In genomic region chr10:75029874-75030273, GRCh38 we compare ENCODE assay signal across 27 cellular contexts.
DNase-seq lines count a peak whose midpoint lies in the region; ATAC-seq and TF ChIP-seq lines count a peak whose summit lies in the region.
"Had no signal": no experiment of that assay in that cellular context is flagged by ENCODE, and none has a peak within 500 bp of the region (broad histone marks: within the 10 kb centered on the region; RNA-seq: fewer than 3 reads in every experiment).

No MANE protein-coding gene starts in this region.

- ATAC-seq in gastroesophageal sphincter: peak; percentile 75
- ATAC-seq in GM19455 (IDR thresholded peaks at IDR 0.05; ENCODE audit: unreplicated experiment): no peak
- ATAC-seq: HCT116, K562 had no signal

- intact Hi-C loops in activated T-helper 1 cell treated with anti-CD3 and anti-CD28 coated beads, Interleukin-12 subunit alpha, Interleukin-12 subunit beta, Interleukin-2, Interleukin-4 antibody, amounts not matched to agents 30 ng/mL and 10 ng/mL and 1 ng/mL, durations not matched to agents 14 hours and 24 hours and 36 hours (cut with micrococcal nuclease): loop anchor here (5.0 kb wide), 1 partner anchor 878 kb away; the partner anchor contains the start of genes ADK and AP3M1

- TF ChIP-seq CTCF in gastroesophageal sphincter (IDR thresholded peaks at IDR 0.05): no peak
- TF ChIP-seq CTCF in type B pancreatic cell (conservative IDR thresholded peaks at IDR 0.05): no peak

- peaks cover 11% of the 10 kb centered on the region for H3K9me3 Mint-ChIP-seq in activated T-helper 1 cell treated with anti-CD3 and anti-CD28 coated beads, Interleukin-12 subunit alpha, Interleukin-12 subunit beta, Interleukin-2, Interleukin-4 antibody, amounts not matched to agents 30 ng/mL and 10 ng/mL and 1 ng/mL, durations not matched to agents 14 hours and 24 hours and 36 hours
- no peaks in the 10 kb centered on the region for H3K9me3 Mint-ChIP-seq in type B pancreatic cell
- H3K9me3 Mint-ChIP-seq: activated naive CD4-positive, alpha-beta T cell treated with anti-CD3 and anti-CD28 coated beads, Interleukin-2, amount 50 U/mL, for 24 hours; nephron progenitor cell had no signal

- H3K27me3 ChIP-seq in gastroesophageal sphincter: no peaks in the 10 kb centered on the region
- H3K27me3 ChIP-seq: ascending aorta, MG63, thyroid gland had no signal

- no peak for DNase-seq in activated T-helper 1 cell treated with anti-CD3 and anti-CD28 coated beads, Interleukin-12 subunit alpha, Interleukin-12 subunit beta, Interleukin-2, Interleukin-4 antibody, amounts not matched to agents 30 ng/mL and 10 ng/mL and 1 ng/mL, durations not matched to agents 14 hours and 24 hours and 36 hours (ENCODE audit: low spot score)
- DNase-seq in mucosa of gallbladder (ENCODE audit: low spot score) (peak; percentile 33), type B pancreatic cell (ENCODE audit: extremely low spot score, unreplicated experiment) (no peak), T1000 (lab: John Stamatoyannopoulos, UW) (no peak), NOMO-1 treated with DMSO at 0.1 percent for 48 hours (lab: John Stamatoyannopoulos, UW; ENCODE audit: unreplicated experiment) (no peak)
- DNase-seq: activated CD4-positive, CD25-positive, alpha-beta regulatory T cell treated with anti-CD3 and anti-CD28 coated beads, Interleukin-2, amount 50 U/mL, for 72 hours; activated CD8-positive, alpha-beta memory T cell treated with anti-CD3 and anti-CD28 coated beads for 24 hours; activated T-cell treated with anti-CD3 and anti-CD28 coated beads, Interleukin-2, amount 50 U/mL, for 48 hours; CD4-positive, alpha-beta memory T cell; cerebellar nuclear complex; GF-D8; MG63; midbrain; NCI-H1436 treated with DMSO at 0.1 percent for 48 hours; NCI-H774; nephron progenitor cell; stimulated activated naive CD4-positive, alpha-beta T cell treated with Interleukin-2 at 50 U/mL for 16 hours; thyroid gland had no signal

- H3K4me3 ChIP-seq in gastroesophageal sphincter: no peak overlapping the region
- H3K4me3 ChIP-seq: ascending aorta, K562, MG63, smooth muscle cell, thyroid gland had no signal

- no peak for TF ChIP-seq EP300 in gastroesophageal sphincter (IDR thresholded peaks at IDR 0.05)

- peak overlapping the region; percentile 5 for H3K27ac Mint-ChIP-seq in activated T-helper 1 cell treated with anti-CD3 and anti-CD28 coated beads, Interleukin-12 subunit alpha, Interleukin-12 subunit beta, Interleukin-2, Interleukin-4 antibody, amounts not matched to agents 30 ng/mL and 10 ng/mL and 1 ng/mL, durations not matched to agents 14 hours and 24 hours and 36 hours
- H3K27ac Mint-ChIP-seq in type B pancreatic cell: peak overlapping the region; percentile 2

- 37 to 40% methylated on average over 1 to 7 of the region's 13 CpGs for WGBS in gastroesophageal sphincter (ENCODE audit: low coverage in 1 of 2), 2 donors

- H3K4me3 Mint-ChIP-seq in activated T-helper 1 cell treated with anti-CD3 and anti-CD28 coated beads, Interleukin-12 subunit alpha, Interleukin-12 subunit beta, Interleukin-2, Interleukin-4 antibody, amounts not matched to agents 30 ng/mL and 10 ng/mL and 1 ng/mL, durations not matched to agents 14 hours and 24 hours and 36 hours: no peak overlapping the region
- no peak overlapping the region for H3K4me3 Mint-ChIP-seq in type B pancreatic cell
- H3K4me3 Mint-ChIP-seq: activated naive CD4-positive, alpha-beta T cell treated with anti-CD3 and anti-CD28 coated beads, Interleukin-2, amount 50 U/mL, for 24 hours; CD4-positive, alpha-beta memory T cell; nephron progenitor cell had no signal

- H3K36me3 Mint-ChIP-seq in activated T-helper 1 cell treated with anti-CD3 and anti-CD28 coated beads, Interleukin-12 subunit alpha, Interleukin-12 subunit beta, Interleukin-2, Interleukin-4 antibody, amounts not matched to agents 30 ng/mL and 10 ng/mL and 1 ng/mL, durations not matched to agents 14 hours and 24 hours and 36 hours (ENCODE audit: low read depth): peaks cover 40% of the 10 kb centered on the region
- peaks cover 41% of the 10 kb centered on the region for H3K36me3 Mint-ChIP-seq in type B pancreatic cell

- no peaks in the 10 kb centered on the region for H3K27me3 Mint-ChIP-seq in activated T-helper 1 cell treated with anti-CD3 and anti-CD28 coated beads, Interleukin-12 subunit alpha, Interleukin-12 subunit beta, Interleukin-2, Interleukin-4 antibody, amounts not matched to agents 30 ng/mL and 10 ng/mL and 1 ng/mL, durations not matched to agents 14 hours and 24 hours and 36 hours (ENCODE audit: insufficient read depth)
- H3K27me3 Mint-ChIP-seq in type B pancreatic cell: no peaks in the 10 kb centered on the region
- H3K27me3 Mint-ChIP-seq: activated naive CD4-positive, alpha-beta T cell treated with anti-CD3 and anti-CD28 coated beads, Interleukin-2, amount 50 U/mL, for 24 hours; CD4-positive, alpha-beta memory T cell; progenitor cell of endocrine pancreas had no signal

- peaks cover 22% of the 10 kb centered on the region for H3K4me1 Mint-ChIP-seq in activated T-helper 1 cell treated with anti-CD3 and anti-CD28 coated beads, Interleukin-12 subunit alpha, Interleukin-12 subunit beta, Interleukin-2, Interleukin-4 antibody, amounts not matched to agents 30 ng/mL and 10 ng/mL and 1 ng/mL, durations not matched to agents 14 hours and 24 hours and 36 hours (ENCODE audit: low read depth)
- no peaks in the 10 kb centered on the region for H3K4me1 Mint-ChIP-seq in type B pancreatic cell (ENCODE audit: unreplicated experiment)

- TF ChIP-seq POLR2A in gastroesophageal sphincter (IDR thresholded peaks at IDR 0.05): no peak

- no peaks in the 10 kb centered on the region for H3K9me3 ChIP-seq in gastroesophageal sphincter
- H3K9me3 ChIP-seq: ascending aorta, MG63, thyroid gland had no signal

- H3K36me3 ChIP-seq in gastroesophageal sphincter: peaks cover 0 to 66% of the 10 kb centered on the region in 2 donors

- peaks cover 0 to 18% (median 0%) of the 10 kb centered on the region in 3 donors for H3K4me1 ChIP-seq in gastroesophageal sphincter
- H3K4me1 ChIP-seq: ascending aorta, thyroid gland had no signal

- H3K27ac ChIP-seq in gastroesophageal sphincter: no peak overlapping the region
- H3K27ac ChIP-seq: ascending aorta, epithelial cell of prostate, thyroid gland had no signal
